37 cellular contexts compared by ENCODE assay signal in genomic region chr6:3188262-3188661, GRCh38. TPM values are rescaled to one million over a fixed set of nuclear protein-coding genes. Genes with fewer than 3 reads are reported as not detected.
"Had no signal": no experiment of that assay in that cellular context is flagged by ENCODE, and none has a peak within 500 bp of the region (broad histone marks: within the 10 kb centered on the region; RNA-seq: fewer than 3 reads in every experiment).

No MANE protein-coding gene starts in this region.

- H3K36me3 ChIP-seq: ascending aorta, cardiac muscle cell had no signal

- H3K4me3 ChIP-seq: ascending aorta, cardiac muscle cell had no signal

- ATAC-seq: activated CD8-positive, alpha-beta memory T cell treated with anti-CD3 and anti-CD28 coated beads, Interleukin-2, amount 10 ng/mL, durations not matched to agents 7 days and 5 days; activated CD8-positive, alpha-beta T cell treated with anti-CD3 and anti-CD28 coated beads, Interleukin-2, amount 10 ng/mL, durations not matched to agents 7 days and 5 days; activated naive CD8-positive, alpha-beta T cell treated with anti-CD3 and anti-CD28 coated beads, Interleukin-2, amount 50 U/mL, for 24 hours had no signal

- H3K9me3 Mint-ChIP-seq: activated B cell treated with CpG ODN at 0.5 μM for 24 hours; activated CD4-positive, alpha-beta memory T cell treated with anti-CD3 and anti-CD28 coated beads, Interleukin-2, amount 10 ng/mL, durations not matched to agents 7 days and 5 days; activated CD4-positive, alpha-beta T cell treated with anti-CD3 and anti-CD28 coated beads, Interleukin-2, amount 10 ng/mL, durations not matched to agents 24 days and 14 days; activated naive CD4-positive, alpha-beta T cell treated with anti-CD3 and anti-CD28 coated beads, Interleukin-2, amount 10 ng/mL, durations not matched to agents 7 days and 5 days; activated naive CD4-positive, alpha-beta T cell treated with anti-CD3 and anti-CD28 coated beads, Interleukin-2, amount 50 U/mL, for 24 hours; activated naive CD8-positive, alpha-beta T cell treated with anti-CD3 and anti-CD28 coated beads, Interleukin-2, amount 10 ng/mL, durations not matched to agents 7 days and 5 days; activated naive CD8-positive, alpha-beta T cell treated with anti-CD3 and anti-CD28 coated beads, Interleukin-2, amount 50 U/mL, for 24 hours; activated T-cell treated with anti-CD3 and anti-CD28 coated beads, Interleukin-2, amount 50 U/mL, for 24 hours; activated T-helper 2 cell treated with anti-CD3 and anti-CD28 coated beads, Interferon-gamma antibody, Interleukin-2, Interleukin-4, amounts not matched to agents 10 μg/mL and 5 μg/mL and 100 μg/mL, durations not matched to agents 14 hours and 24 hours and 36 hours; brain; central memory CD8-positive, alpha-beta T cell; T-helper 1 cell treated with Interleukin-12 subunit alpha and Interleukin-12 subunit beta and Interleukin-4 antibody, amounts not matched to agents 30 μg/mL and 1 μg/mL, for 36 hours; T-helper 2 cell treated with Interferon-gamma antibody and Interleukin-4, amounts not matched to agents 5 μg/mL and 100 μg/mL, for 36 hours had no signal

- H3K4me3 Mint-ChIP-seq: activated B cell treated with CpG ODN at 0.5 μM for 24 hours; activated CD4-positive, alpha-beta memory T cell treated with anti-CD3 and anti-CD28 coated beads, Interleukin-2, amount 10 ng/mL, durations not matched to agents 7 days and 5 days; activated CD4-positive, alpha-beta T cell treated with anti-CD3 and anti-CD28 coated beads, Interleukin-2, amount 10 ng/mL, durations not matched to agents 24 days and 14 days; activated CD8-positive, alpha-beta memory T cell treated with anti-CD3 and anti-CD28 coated beads, Interleukin-2, amount 10 ng/mL, durations not matched to agents 7 days and 5 days; activated CD8-positive, alpha-beta T cell treated with anti-CD3 and anti-CD28 coated beads, Interleukin-2, amount 10 ng/mL, durations not matched to agents 7 days and 5 days; activated naive CD4-positive, alpha-beta T cell treated with anti-CD3 and anti-CD28 coated beads, Interleukin-2, amount 10 ng/mL, durations not matched to agents 7 days and 5 days; activated naive CD4-positive, alpha-beta T cell treated with anti-CD3 and anti-CD28 coated beads, Interleukin-2, amount 50 U/mL, for 24 hours; activated naive CD8-positive, alpha-beta T cell; activated naive CD8-positive, alpha-beta T cell treated with anti-CD3 and anti-CD28 coated beads, Interleukin-2, amount 10 ng/mL, durations not matched to agents 7 days and 5 days; activated naive CD8-positive, alpha-beta T cell treated with anti-CD3 and anti-CD28 coated beads, Interleukin-2, amount 50 U/mL, for 24 hours; activated T-cell treated with anti-CD3 and anti-CD28 coated beads, Interleukin-2, amount 50 U/mL, for 24 hours; brain; central memory CD8-positive, alpha-beta T cell; T-helper 1 cell treated with Interleukin-12 subunit alpha and Interleukin-12 subunit beta and Interleukin-4 antibody, amounts not matched to agents 30 μg/mL and 1 μg/mL, for 36 hours; T-helper 2 cell treated with Interferon-gamma antibody and Interleukin-4, amounts not matched to agents 5 μg/mL and 100 μg/mL, for 36 hours had no signal

- DNase-seq: activated B cell treated with CpG ODN at 0.5 μM for 24 hours; activated CD4-positive, alpha-beta memory T cell treated with anti-CD3 and anti-CD28 coated beads, Interleukin-2, amount 10 ng/mL, durations not matched to agents 7 days and 5 days; activated CD4-positive, alpha-beta T cell treated with anti-CD3 and anti-CD28 coated beads for 4 hours; activated CD4-positive, alpha-beta T cell treated with anti-CD3 and anti-CD28 coated beads, Interleukin-2, amount 10 ng/mL, durations not matched to agents 24 days and 14 days; activated CD4-positive, alpha-beta T cell treated with anti-CD3 and anti-CD28 coated beads, Interleukin-2, amount 50 U/mL, for 48 hours; activated CD4-positive, CD25-positive, alpha-beta regulatory T cell treated with anti-CD3 and anti-CD28 coated beads, Interleukin-2, amount 50 U/mL, for 72 hours; activated CD8-positive, alpha-beta memory T cell treated with anti-CD3 and anti-CD28 coated beads for 24 hours; activated CD8-positive, alpha-beta memory T cell treated with anti-CD3 and anti-CD28 coated beads, Interleukin-2, amount 10 ng/mL, durations not matched to agents 7 days and 5 days; activated CD8-positive, alpha-beta memory T cell treated with anti-CD3 and anti-CD28 coated beads, Interleukin-2, amount 50 U/mL, for 48 hours; activated CD8-positive, alpha-beta T cell treated with anti-CD3 and anti-CD28 coated beads, Interleukin-2, amount 10 ng/mL, durations not matched to agents 7 days and 5 days; activated effector memory CD4-positive, alpha-beta T cell treated with Interleukin-2 at 50 U/mL for 16 hours; activated gamma-delta T cell; activated naive CD4-positive, alpha-beta T cell treated with anti-CD3 and anti-CD28 coated beads, Interleukin-2, amount 10 ng/mL, durations not matched to agents 7 days and 5 days; activated naive CD4-positive, alpha-beta T cell treated with Interleukin-2 at 50 U/mL for 16 hours; activated naive CD8-positive, alpha-beta T cell treated with anti-CD3 and anti-CD28 coated beads, Interleukin-2, amount 10 ng/mL, durations not matched to agents 7 days and 5 days; activated naive CD8-positive, alpha-beta T cell treated with anti-CD3 and anti-CD28 coated beads, Interleukin-2, amount 50 U/mL, for 24 hours; activated T-cell treated with anti-CD3 and anti-CD28 coated beads, Interleukin-2, amount 50 U/mL, for 24 hours; activated T-cell treated with anti-CD3 and anti-CD28 coated beads, Interleukin-2, amount 50 U/mL, for 48 hours; amygdala; anterior cingulate cortex; caudate nucleus; cerebellar nuclear complex; T-helper 1 cell; T-helper 2 cell; T-helper 9 cell had no signal

- H3K27ac ChIP-seq: ascending aorta, cardiac muscle cell, VCaP had no signal

- FAIRE-seq: bronchial epithelial cell, TTC549 had no signal

- H3K27me3 ChIP-seq: ascending aorta, cardiac muscle cell had no signal

- H3K27ac Mint-ChIP-seq: activated B cell treated with CpG ODN at 0.5 μM for 24 hours; activated CD4-positive, alpha-beta memory T cell treated with anti-CD3 and anti-CD28 coated beads, Interleukin-2, amount 10 ng/mL, durations not matched to agents 7 days and 5 days; activated CD4-positive, alpha-beta T cell treated with anti-CD3 and anti-CD28 coated beads, Interleukin-2, amount 10 ng/mL, durations not matched to agents 24 days and 14 days; activated CD8-positive, alpha-beta memory T cell treated with anti-CD3 and anti-CD28 coated beads, Interleukin-2, amount 10 ng/mL, durations not matched to agents 7 days and 5 days; activated CD8-positive, alpha-beta T cell treated with anti-CD3 and anti-CD28 coated beads, Interleukin-2, amount 10 ng/mL, durations not matched to agents 7 days and 5 days; activated naive CD4-positive, alpha-beta T cell treated with anti-CD3 and anti-CD28 coated beads, Interleukin-2, amount 10 ng/mL, durations not matched to agents 7 days and 5 days; activated naive CD4-positive, alpha-beta T cell treated with anti-CD3 and anti-CD28 coated beads, Interleukin-2, amount 50 U/mL, for 24 hours; activated naive CD8-positive, alpha-beta T cell; activated naive CD8-positive, alpha-beta T cell treated with anti-CD3 and anti-CD28 coated beads, Interleukin-2, amount 10 ng/mL, durations not matched to agents 7 days and 5 days; activated naive CD8-positive, alpha-beta T cell treated with anti-CD3 and anti-CD28 coated beads, Interleukin-2, amount 50 U/mL, for 24 hours; activated T-cell treated with anti-CD3 and anti-CD28 coated beads, Interleukin-2, amount 50 U/mL, for 24 hours; activated T-helper 2 cell treated with anti-CD3 and anti-CD28 coated beads, Interferon-gamma antibody, Interleukin-2, Interleukin-4, amounts not matched to agents 10 μg/mL and 5 μg/mL and 100 μg/mL, durations not matched to agents 14 hours and 24 hours and 36 hours; brain; T-helper 1 cell treated with Interleukin-12 subunit alpha and Interleukin-12 subunit beta and Interleukin-4 antibody, amounts not matched to agents 30 μg/mL and 1 μg/mL, for 36 hours; T-helper 2 cell treated with Interferon-gamma antibody and Interleukin-4, amounts not matched to agents 5 μg/mL and 100 μg/mL, for 36 hours had no signal

- H3K27me3 Mint-ChIP-seq: brain had no signal

- H3K9me3 ChIP-seq: ascending aorta had no signal

- H3K4me1 Mint-ChIP-seq: activated B cell treated with CpG ODN at 0.5 μM for 24 hours; activated CD4-positive, alpha-beta memory T cell treated with anti-CD3 and anti-CD28 coated beads, Interleukin-2, amount 10 ng/mL, durations not matched to agents 7 days and 5 days; activated CD4-positive, alpha-beta T cell treated with anti-CD3 and anti-CD28 coated beads, Interleukin-2, amount 10 ng/mL, durations not matched to agents 24 days and 14 days; activated CD8-positive, alpha-beta memory T cell treated with anti-CD3 and anti-CD28 coated beads, Interleukin-2, amount 10 ng/mL, durations not matched to agents 7 days and 5 days; activated naive CD4-positive, alpha-beta T cell treated with anti-CD3 and anti-CD28 coated beads, Interleukin-2, amount 10 ng/mL, durations not matched to agents 7 days and 5 days; activated naive CD4-positive, alpha-beta T cell treated with anti-CD3 and anti-CD28 coated beads, Interleukin-2, amount 50 U/mL, for 24 hours; activated naive CD8-positive, alpha-beta T cell treated with anti-CD3 and anti-CD28 coated beads, Interleukin-2, amount 10 ng/mL, durations not matched to agents 7 days and 5 days; activated naive CD8-positive, alpha-beta T cell treated with anti-CD3 and anti-CD28 coated beads, Interleukin-2, amount 50 U/mL, for 24 hours; central memory CD8-positive, alpha-beta T cell had no signal

- H3K4me1 ChIP-seq: ascending aorta had no signal

- H3K36me3 Mint-ChIP-seq: activated CD8-positive, alpha-beta memory T cell treated with anti-CD3 and anti-CD28 coated beads, Interleukin-2, amount 10 ng/mL, durations not matched to agents 7 days and 5 days; activated naive CD4-positive, alpha-beta T cell treated with anti-CD3 and anti-CD28 coated beads, Interleukin-2, amount 10 ng/mL, durations not matched to agents 7 days and 5 days; activated naive CD4-positive, alpha-beta T cell treated with anti-CD3 and anti-CD28 coated beads, Interleukin-2, amount 50 U/mL, for 24 hours; activated naive CD8-positive, alpha-beta T cell; activated naive CD8-positive, alpha-beta T cell treated with anti-CD3 and anti-CD28 coated beads, Interleukin-2, amount 10 ng/mL, durations not matched to agents 7 days and 5 days had no signal

RNA-seq across cellular contexts. Expression of gene TUBB2B, which starts 39.2 kb away (rescaled TPM):
- total RNA-seq: activated B cell treated with CpG ODN at 0.5 μM for 24 hours; activated CD4-positive, alpha-beta memory T cell treated with anti-CD3 and anti-CD28 coated beads, Interleukin-2, amount 10 ng/mL, durations not matched to agents 7 days and 5 days; activated CD8-positive, alpha-beta memory T cell treated with anti-CD3 and anti-CD28 coated beads, Interleukin-2, amount 10 ng/mL, durations not matched to agents 7 days and 5 days; activated CD8-positive, alpha-beta T cell treated with anti-CD3 and anti-CD28 coated beads, Interleukin-2, amount 10 ng/mL, durations not matched to agents 7 days and 5 days; activated naive CD8-positive, alpha-beta T cell treated with anti-CD3 and anti-CD28 coated beads, Interleukin-2, amount 10 ng/mL, durations not matched to agents 7 days and 5 days; ascending aorta had no signal
